ENCODE assay signal across 2 cellular contexts in genomic region chr6:44043479-44044153, GRCh38.
TF ChIP-seq lines count a peak whose summit lies in the region.

No MANE protein-coding gene starts in this region.

TF ChIP-seq in HCT116, 20 proteins besides CTCF, POLR2A, EP300 and RAD21 (continued from another document):
- TF ChIP-seq, protein P1, sequence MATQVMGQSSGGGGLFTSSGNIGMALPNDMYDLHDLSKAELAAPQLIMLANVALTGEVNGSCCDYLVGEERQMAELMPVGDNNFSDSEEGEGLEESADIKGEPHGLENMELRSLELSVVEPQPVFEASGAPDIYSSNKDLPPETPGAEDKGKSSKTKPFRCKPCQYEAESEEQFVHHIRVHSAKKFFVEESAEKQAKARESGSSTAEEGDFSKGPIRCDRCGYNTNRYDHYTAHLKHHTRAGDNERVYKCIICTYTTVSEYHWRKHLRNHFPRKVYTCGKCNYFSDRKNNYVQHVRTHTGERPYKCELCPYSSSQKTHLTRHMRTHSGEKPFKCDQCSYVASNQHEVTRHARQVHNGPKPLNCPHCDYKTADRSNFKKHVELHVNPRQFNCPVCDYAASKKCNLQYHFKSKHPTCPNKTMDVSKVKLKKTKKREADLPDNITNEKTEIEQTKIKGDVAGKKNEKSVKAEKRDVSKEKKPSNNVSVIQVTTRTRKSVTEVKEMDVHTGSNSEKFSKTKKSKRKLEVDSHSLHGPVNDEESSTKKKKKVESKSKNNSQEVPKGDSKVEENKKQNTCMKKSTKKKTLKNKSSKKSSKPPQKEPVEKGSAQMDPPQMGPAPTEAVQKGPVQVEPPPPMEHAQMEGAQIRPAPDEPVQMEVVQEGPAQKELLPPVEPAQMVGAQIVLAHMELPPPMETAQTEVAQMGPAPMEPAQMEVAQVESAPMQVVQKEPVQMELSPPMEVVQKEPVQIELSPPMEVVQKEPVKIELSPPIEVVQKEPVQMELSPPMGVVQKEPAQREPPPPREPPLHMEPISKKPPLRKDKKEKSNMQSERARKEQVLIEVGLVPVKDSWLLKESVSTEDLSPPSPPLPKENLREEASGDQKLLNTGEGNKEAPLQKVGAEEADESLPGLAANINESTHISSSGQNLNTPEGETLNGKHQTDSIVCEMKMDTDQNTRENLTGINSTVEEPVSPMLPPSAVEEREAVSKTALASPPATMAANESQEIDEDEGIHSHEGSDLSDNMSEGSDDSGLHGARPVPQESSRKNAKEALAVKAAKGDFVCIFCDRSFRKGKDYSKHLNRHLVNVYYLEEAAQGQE (IDR thresholded peaks at IDR 0.05; ENCODE audit: low read depth) = no peak
- no peak for TF ChIP-seq EGR1 (IDR thresholded peaks at IDR 0.05; ENCODE audit: low read depth)
- TF ChIP-seq ZFX (IDR thresholded peaks at IDR 0.05) = no peak
- TF ChIP-seq, protein P2, sequence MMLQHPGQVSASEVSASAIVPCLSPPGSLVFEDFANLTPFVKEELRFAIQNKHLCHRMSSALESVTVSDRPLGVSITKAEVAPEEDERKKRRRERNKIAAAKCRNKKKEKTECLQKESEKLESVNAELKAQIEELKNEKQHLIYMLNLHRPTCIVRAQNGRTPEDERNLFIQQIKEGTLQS (IDR thresholded peaks at IDR 0.05) = no peak
- TF ChIP-seq EZH2phosphoT487 (IDR thresholded peaks at IDR 0.05; ENCODE audit: borderline replicate concordance) = no peak
- no peak for TF ChIP-seq SP1 (IDR thresholded peaks at IDR 0.05; ENCODE audit: low read depth)
- TF ChIP-seq CBX3 (IDR thresholded peaks at IDR 0.05; ENCODE audit: low read depth) = no peak
- TF ChIP-seq CEBPB (IDR thresholded peaks at IDR 0.05; ENCODE audit: low read depth) = no peak

TF ChIP-seq in K562, 482 proteins besides CTCF, POLR2A, EP300 and RAD21 (continued from another document and continues in another):
- TF ChIP-seq, protein P3, sequence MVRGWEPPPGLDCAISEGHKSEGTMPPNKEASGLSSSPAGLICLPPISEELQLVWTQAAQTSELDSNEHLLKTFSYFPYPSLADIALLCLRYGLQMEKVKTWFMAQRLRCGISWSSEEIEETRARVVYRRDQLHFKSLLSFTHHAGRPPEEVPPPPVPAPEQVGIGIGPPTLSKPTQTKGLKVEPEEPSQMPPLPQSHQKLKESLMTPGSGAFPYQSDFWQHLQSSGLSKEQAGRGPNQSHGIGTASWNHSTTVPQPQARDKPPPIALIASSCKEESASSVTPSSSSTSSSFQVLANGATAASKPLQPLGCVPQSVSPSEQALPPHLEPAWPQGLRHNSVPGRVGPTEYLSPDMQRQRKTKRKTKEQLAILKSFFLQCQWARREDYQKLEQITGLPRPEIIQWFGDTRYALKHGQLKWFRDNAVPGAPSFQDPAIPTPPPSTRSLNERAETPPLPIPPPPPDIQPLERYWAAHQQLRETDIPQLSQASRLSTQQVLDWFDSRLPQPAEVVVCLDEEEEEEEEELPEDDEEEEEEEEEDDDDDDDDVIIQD (CRISPR knock-in tag; IDR thresholded peaks at IDR 0.05) = peak; percentile 68; the same call in 1 of the 2 replicates
- TF ChIP-seq PRPF4 (IDR thresholded peaks at IDR 0.05; ENCODE audit: insufficient read depth, low read depth, low read length, poor library complexity, severe bottlenecking) (no peak), ZNF324 (CRISPR knock-in tag; IDR thresholded peaks at IDR 0.05) (no peak), CHAMP1 (IDR thresholded peaks at IDR 0.05) (no peak), PATZ1 (CRISPR knock-in tag; IDR thresholded peaks at IDR 0.05; ENCODE audit: borderline replicate concordance) (0 out of 2 replicates have a peak, but pooled peaks have one; percentile 42), TFE3 (CRISPR knock-in tag; IDR thresholded peaks at IDR 0.05) (no peak), BHLHE40 (IDR thresholded peaks at IDR 0.05; ENCODE audit: low read length) (0 out of 2 replicates have a peak, but pooled peaks have one; percentile 44), CAMTA2 (CRISPR knock-in tag; conservative IDR thresholded peaks at IDR 0.05) (no peak), TBL1XR1 (IDR thresholded peaks at IDR 0.05; ENCODE audit: low read length in 2 of 2) (no peak), CCNT2 (IDR thresholded peaks at IDR 0.05; ENCODE audit: borderline replicate concordance, extremely low read depth, insufficient read length, low read depth, low read length) (no peak), NCOA1 (IDR thresholded peaks at IDR 0.05; ENCODE audit: low read depth) (no peak), SIX5 (IDR thresholded peaks at IDR 0.05; ENCODE audit: borderline replicate concordance in 1 of 2, insufficient read depth in 1 of 2, low read depth in 1 of 2, low read length in 2 of 2) (no peak), ETV1 (tag; conservative IDR thresholded peaks at IDR 0.05; ENCODE audit: low read depth) (no peak), ZNF41 (CRISPR knock-in tag; conservative IDR thresholded peaks at IDR 0.05) (no peak; the same call in 1 of the 2 replicates), ZNF75A (CRISPR knock-in tag; IDR thresholded peaks at IDR 0.05) (0 out of 2 replicates have a peak, but pooled peaks have one; percentile 20), ZKSCAN3 (CRISPR knock-in tag; IDR thresholded peaks at IDR 0.05) (0 out of 2 replicates have a peak, but pooled peaks have one; percentile 27), ZNF444 (CRISPR knock-in tag; IDR thresholded peaks at IDR 0.05) (no peak), E2F3 (CRISPR knock-in tag; IDR thresholded peaks at IDR 0.05) (0 out of 2 replicates have a peak, but pooled peaks have one; percentile 42), KHSRP (IDR thresholded peaks at IDR 0.05) (no peak), ZNF696 (CRISPR knock-in tag; conservative IDR thresholded peaks at IDR 0.05) (no peak), NKRF (IDR thresholded peaks at IDR 0.05; ENCODE audit: borderline replicate concordance) (no peak), NFE2L1 (tag; IDR thresholded peaks at IDR 0.05; ENCODE audit: borderline replicate concordance, low read depth) (no peak), ZNF174 (CRISPR knock-in tag; IDR thresholded peaks at IDR 0.05) (no peak), MTA2 (IDR thresholded peaks at IDR 0.05; ENCODE audit: low read depth) (no peak), MEF2D (tag; conservative IDR thresholded peaks at IDR 0.05; ENCODE audit: low read depth) (peak; percentile 50), MCM3 (IDR thresholded peaks at IDR 0.05) (no peak), ZNF184 (CRISPR knock-in tag; IDR thresholded peaks at IDR 0.05) (no peak), ZNF253 (CRISPR knock-in tag; conservative IDR thresholded peaks at IDR 0.05) (no peak), HLTF (IDR thresholded peaks at IDR 0.05) (no peak), ZNF431 (CRISPR knock-in tag; IDR thresholded peaks at IDR 0.05) (no peak), MBD2 (IDR thresholded peaks at IDR 0.05; ENCODE audit: borderline replicate concordance, low read depth) (no peak), LEF1 (IDR thresholded peaks at IDR 0.05) (0 out of 2 replicates have a peak, but pooled peaks have one; percentile 48), ZNF140 (CRISPR knock-in tag; IDR thresholded peaks at IDR 0.05) (no peak), GTF2F1 (IDR thresholded peaks at IDR 0.05; ENCODE audit: low read depth, low read length) (no peak), TCF7 (IDR thresholded peaks at IDR 0.05; ENCODE audit: borderline replicate concordance) (no peak)
- TF ChIP-seq, protein P4, sequence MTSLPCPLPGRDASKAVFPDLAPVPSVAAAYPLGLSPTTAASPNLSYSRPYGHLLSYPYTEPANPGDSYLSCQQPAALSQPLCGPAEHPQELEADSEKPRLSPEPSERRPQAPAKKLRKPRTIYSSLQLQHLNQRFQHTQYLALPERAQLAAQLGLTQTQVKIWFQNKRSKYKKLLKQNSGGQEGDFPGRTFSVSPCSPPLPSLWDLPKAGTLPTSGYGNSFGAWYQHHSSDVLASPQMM (CRISPR knock-in tag; IDR thresholded peaks at IDR 0.05) = no peak
- TF ChIP-seq, protein P5, sequence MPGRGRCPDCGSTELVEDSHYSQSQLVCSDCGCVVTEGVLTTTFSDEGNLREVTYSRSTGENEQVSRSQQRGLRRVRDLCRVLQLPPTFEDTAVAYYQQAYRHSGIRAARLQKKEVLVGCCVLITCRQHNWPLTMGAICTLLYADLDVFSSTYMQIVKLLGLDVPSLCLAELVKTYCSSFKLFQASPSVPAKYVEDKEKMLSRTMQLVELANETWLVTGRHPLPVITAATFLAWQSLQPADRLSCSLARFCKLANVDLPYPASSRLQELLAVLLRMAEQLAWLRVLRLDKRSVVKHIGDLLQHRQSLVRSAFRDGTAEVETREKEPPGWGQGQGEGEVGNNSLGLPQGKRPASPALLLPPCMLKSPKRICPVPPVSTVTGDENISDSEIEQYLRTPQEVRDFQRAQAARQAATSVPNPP (IDR thresholded peaks at IDR 0.05; ENCODE audit: borderline replicate concordance, insufficient read depth, insufficient read length) = no peak
- TF ChIP-seq, protein P6, sequence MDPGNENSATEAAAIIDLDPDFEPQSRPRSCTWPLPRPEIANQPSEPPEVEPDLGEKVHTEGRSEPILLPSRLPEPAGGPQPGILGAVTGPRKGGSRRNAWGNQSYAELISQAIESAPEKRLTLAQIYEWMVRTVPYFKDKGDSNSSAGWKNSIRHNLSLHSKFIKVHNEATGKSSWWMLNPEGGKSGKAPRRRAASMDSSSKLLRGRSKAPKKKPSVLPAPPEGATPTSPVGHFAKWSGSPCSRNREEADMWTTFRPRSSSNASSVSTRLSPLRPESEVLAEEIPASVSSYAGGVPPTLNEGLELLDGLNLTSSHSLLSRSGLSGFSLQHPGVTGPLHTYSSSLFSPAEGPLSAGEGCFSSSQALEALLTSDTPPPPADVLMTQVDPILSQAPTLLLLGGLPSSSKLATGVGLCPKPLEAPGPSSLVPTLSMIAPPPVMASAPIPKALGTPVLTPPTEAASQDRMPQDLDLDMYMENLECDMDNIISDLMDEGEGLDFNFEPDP (CRISPR knock-in tag; IDR thresholded peaks at IDR 0.05) = no peak
